In genomic region chr9:90065001-90065400, GRCh38 we compare ENCODE assay signal across 17 cellular contexts.
A peak's percentile ranks its signal among the peaks of the same experiment; 100 is the strongest.
DNase-seq lines count a peak whose midpoint lies in the region; ATAC-seq and TF ChIP-seq lines count a peak whose summit lies in the region.
"Had no signal": no experiment of that assay in that cellular context is flagged by ENCODE, and none has a peak within 500 bp of the region (broad histone marks: within the 10 kb centered on the region; RNA-seq: fewer than 3 reads in every experiment).

No MANE protein-coding gene starts in this region.

- peaks cover 0 to 7% (median 0%) of the 10 kb centered on the region in 4 donors for H3K4me1 ChIP-seq in esophagus muscularis mucosa
- H3K4me1 ChIP-seq: Caco-2 had no signal

- H3K27me3 ChIP-seq in esophagus muscularis mucosa = no peaks in the 10 kb centered on the region

- H3K36me3 Mint-ChIP-seq in nephron (ENCODE audit: low read depth) = no peaks in the 10 kb centered on the region
- H3K36me3 Mint-ChIP-seq in activated CD8-positive, alpha-beta T cell treated with anti-CD3 and anti-CD28 coated beads, Interleukin-2, amount 10 ng/mL, durations not matched to agents 7 days and 5 days (ENCODE audit: low read depth) = no peaks in the 10 kb centered on the region

- H3K9me3 ChIP-seq in esophagus muscularis mucosa = no peaks in the 10 kb centered on the region
- H3K9me3 ChIP-seq: Caco-2 had no signal

- no peak for TF ChIP-seq EP300 in esophagus muscularis mucosa (IDR thresholded peaks at IDR 0.05)

- no peaks in the 10 kb centered on the region for H3K9me3 Mint-ChIP-seq in nephron
- H3K9me3 Mint-ChIP-seq in activated CD8-positive, alpha-beta T cell treated with anti-CD3 and anti-CD28 coated beads, Interleukin-2, amount 10 ng/mL, durations not matched to agents 7 days and 5 days (ENCODE audit: insufficient read depth) = no peaks in the 10 kb centered on the region

- no peak overlapping the region for H3K4me3 ChIP-seq in esophagus muscularis mucosa
- H3K4me3 ChIP-seq: SK-N-MC had no signal

- TF ChIP-seq CTCF in esophagus muscularis mucosa (IDR thresholded peaks at IDR 0.05) = no peak
- no peak for TF ChIP-seq CTCF in nephron (IDR thresholded peaks at IDR 0.05; ENCODE audit: unreplicated experiment in 3 of 3)

- peak; percentile 30 for DNase-seq in AG08395 (ENCODE audit: low spot score)
- DNase-seq in LHCN-M2 (ENCODE audit: low read depth) = peak; percentile 18
- peak; percentile 57 for DNase-seq in esophagus muscularis mucosa (ENCODE audit: extremely low spot score)
- DNase-seq in activated CD8-positive, alpha-beta T cell treated with anti-CD3 and anti-CD28 coated beads, Interleukin-2, amount 10 ng/mL, durations not matched to agents 7 days and 5 days = no peak
- DNase-seq in middle frontal gyrus (ENCODE audit: extremely low spot score, low spot score) = no peak
- no peak for DNase-seq in activated T-cell treated with anti-CD3 and anti-CD28 coated beads, Interleukin-2, amount 50 U/mL, for 48 hours
- no peak for DNase-seq in Kasumi-1 (lab: John Stamatoyannopoulos, UW)
- DNase-seq: Caco-2, H7, NCI-H146, NCI-H2081 treated with DMSO at 0.1 percent for 48 hours, NCI-H2227 treated with DMSO at 0.1 percent for 48 hours, NCI-H524 treated with DMSO at 0.1 percent for 48 hours, Right ventricle myocardium superior had no signal

- peak overlapping the region in 2 of 3 experiments; percentile 20 to 43 for H3K27ac Mint-ChIP-seq in nephron
- H3K27ac Mint-ChIP-seq in activated CD8-positive, alpha-beta T cell treated with anti-CD3 and anti-CD28 coated beads, Interleukin-2, amount 10 ng/mL, durations not matched to agents 7 days and 5 days = no peak overlapping the region

- no peak overlapping the region for H3K27ac ChIP-seq in esophagus muscularis mucosa (replicated peaks in 1 of 4)
- H3K27ac ChIP-seq: SK-N-MC had no signal

- peaks cover 26% of the 10 kb centered on the region for H3K4me1 Mint-ChIP-seq in nephron
- H3K4me1 Mint-ChIP-seq in activated CD8-positive, alpha-beta T cell treated with anti-CD3 and anti-CD28 coated beads, Interleukin-2, amount 10 ng/mL, durations not matched to agents 7 days and 5 days (ENCODE audit: low read depth) = no peaks in the 10 kb centered on the region

- ATAC-seq in activated CD8-positive, alpha-beta T cell treated with anti-CD3 and anti-CD28 coated beads, Interleukin-2, amount 10 ng/mL, durations not matched to agents 7 days and 5 days = no peak
- ATAC-seq: Panc1 had no signal

- H3K27me3 Mint-ChIP-seq in nephron (ENCODE audit: low read depth) = peaks cover 7% of the 10 kb centered on the region
- peaks cover 22% of the 10 kb centered on the region for H3K27me3 Mint-ChIP-seq in activated CD8-positive, alpha-beta T cell treated with anti-CD3 and anti-CD28 coated beads, Interleukin-2, amount 10 ng/mL, durations not matched to agents 7 days and 5 days (ENCODE audit: low read depth)

- intact Hi-C loops in esophagus muscularis mucosa (cut with DNase I) = no loop called here

- WGBS in esophagus muscularis mucosa = 78% methylated on average over 4 of the region's 4 CpGs

- CTCF ChIA-PET in activated CD8-positive, alpha-beta T cell treated with anti-CD3 and anti-CD28 coated beads, Interleukin-2, amount 10 ng/mL, durations not matched to agents 7 days and 5 days (lab: Charles Lee) = no interaction called here

- no peak overlapping the region for H3K4me3 Mint-ChIP-seq in nephron
- H3K4me3 Mint-ChIP-seq in activated CD8-positive, alpha-beta T cell treated with anti-CD3 and anti-CD28 coated beads, Interleukin-2, amount 10 ng/mL, durations not matched to agents 7 days and 5 days = no peak overlapping the region

- no peaks in the 10 kb centered on the region for H3K36me3 ChIP-seq in esophagus muscularis mucosa

- TF ChIP-seq POLR2A in esophagus muscularis mucosa (IDR thresholded peaks at IDR 0.05; ENCODE audit: low read depth) = no peak

- POLR2A ChIA-PET in activated CD8-positive, alpha-beta T cell treated with anti-CD3 and anti-CD28 coated beads, Interleukin-2, amount 10 ng/mL, durations not matched to agents 7 days and 5 days (lab: Charles Lee) = no interaction called here

Comparison
In these comparisons a context has a peak if more than half of its experiments do, and no peak if none do; other contexts are left out.
1. DNase-seq: peak in AG08395 (single experiment), LHCN-M2 (single experiment) and esophagus muscularis mucosa (single experiment); none in activated CD8-positive, alpha-beta T cell treated with anti-CD3 and anti-CD28 coated beads, Interleukin-2, amount 10 ng/mL, durations not matched to agents 7 days and 5 days (single experiment), middle frontal gyrus (single experiment), activated T-cell treated with anti-CD3 and anti-CD28 coated beads, Interleukin-2, amount 50 U/mL, for 48 hours (0 of 2) and Kasumi-1 (0 of 2).